21 cellular contexts compared by ENCODE assay signal in the genomic region with DNA sequence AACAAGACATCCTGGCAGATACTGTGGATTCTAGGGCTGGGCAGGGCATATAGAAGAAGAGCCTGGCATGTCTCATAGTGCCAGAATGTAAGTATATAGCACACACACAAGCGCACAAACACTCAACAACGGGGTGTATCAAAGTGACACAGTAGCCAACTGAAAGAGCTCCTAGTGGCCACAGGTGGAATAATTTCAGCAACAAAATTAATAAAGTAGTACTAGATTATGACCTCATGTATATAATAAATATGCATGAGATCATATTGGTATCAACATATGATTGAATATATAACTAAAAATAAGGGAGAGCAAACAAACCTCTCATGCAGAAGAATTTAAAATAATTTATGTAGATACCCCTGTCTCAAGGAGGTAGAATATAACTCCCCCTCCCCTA.
DNase-seq lines count a peak whose midpoint lies in the region; ATAC-seq and TF ChIP-seq lines count a peak whose summit lies in the region.
"Had no signal": no experiment of that assay in that cellular context is flagged by ENCODE, and none has a peak within 500 bp of the region (broad histone marks: within the 10 kb centered on the region; RNA-seq: fewer than 3 reads in every experiment).

No MANE protein-coding gene starts in this region.

- H3K4me1 Mint-ChIP-seq in glutamatergic neuron (ENCODE audit: low read depth, unreplicated experiment) (no peaks in the 10 kb centered on the region), osteocyte (ENCODE audit: unreplicated experiment) (no peaks in the 10 kb centered on the region)
- H3K4me1 Mint-ChIP-seq: CD4-positive, alpha-beta memory T cell; memory B cell; naive thymus-derived CD4-positive, alpha-beta T cell had no signal

- H3K36me3 Mint-ChIP-seq in glutamatergic neuron (ENCODE audit: unreplicated experiment) (no peaks in the 10 kb centered on the region), osteocyte (ENCODE audit: unreplicated experiment) (peaks cover 4% of the 10 kb centered on the region)
- H3K36me3 Mint-ChIP-seq: CD4-positive, alpha-beta memory T cell; memory B cell; naive thymus-derived CD4-positive, alpha-beta T cell had no signal

- H3K4me1 ChIP-seq in BE2C (no peaks in the 10 kb centered on the region), RWPE2 (ENCODE audit: insufficient read depth, poor library complexity, severe bottlenecking) (peaks cover 2% of the 10 kb centered on the region)
- H3K4me1 ChIP-seq: pancreas had no signal

- H3K9me3 Mint-ChIP-seq in glutamatergic neuron (ENCODE audit: unreplicated experiment) = peaks cover 2% of the 10 kb centered on the region
- H3K9me3 Mint-ChIP-seq in osteocyte (ENCODE audit: unreplicated experiment) = peaks cover 22% of the 10 kb centered on the region

- ATAC-seq in RWPE2 (ENCODE audit: low read depth) = no peak
- no peak for ATAC-seq in GM21825 (IDR thresholded peaks at IDR 0.05; ENCODE audit: unreplicated experiment)
- ATAC-seq: naive thymus-derived CD4-positive, alpha-beta T cell; pancreas; sciatic nerve had no signal

- no peak for DNase-seq in BE2C
- no peak for DNase-seq in HFF-Myc (ENCODE audit: extremely low read depth, low read depth)
- no peak for DNase-seq in RWPE2 (ENCODE audit: low spot score)
- no peak for DNase-seq in glutamatergic neuron
- DNase-seq in DMS53 (lab: John Stamatoyannopoulos, UW) = no peak
- DNase-seq in osteocyte (ENCODE audit: extremely low spot score, unreplicated experiment) = no peak
- no peak for DNase-seq in NCI-H1105 (lab: John Stamatoyannopoulos, UW)
- DNase-seq: CD4-positive, alpha-beta memory T cell; DMS153; GF-D8; kidney glomerular epithelial cell; naive thymus-derived CD4-positive, alpha-beta T cell; NCI-H1436; pancreas had no signal

- H3K27me3 ChIP-seq in BE2C (no peaks in the 10 kb centered on the region), RWPE2 (ENCODE audit: insufficient read depth, poor library complexity, severe bottlenecking) (no peaks in the 10 kb centered on the region)
- H3K27me3 ChIP-seq: vagina had no signal

- no peaks in the 10 kb centered on the region for H3K9me3 ChIP-seq in BE2C
- no peaks in the 10 kb centered on the region for H3K9me3 ChIP-seq in RWPE2 (ENCODE audit: severe bottlenecking)
- H3K9me3 ChIP-seq: pancreas, vagina had no signal

- peak; percentile 11; the same call in 1 of the 2 replicates for TF ChIP-seq CTCF in BE2C (IDR thresholded peaks at IDR 0.05; ENCODE audit: low read depth, low read length)
- peak; percentile 21 for TF ChIP-seq CTCF in HFF-Myc (IDR thresholded peaks at IDR 0.05; ENCODE audit: low read depth, low read length, missing control alignments)
- TF ChIP-seq CTCF in RWPE2 (IDR thresholded peaks at IDR 0.05; ENCODE audit: poor library complexity, severe bottlenecking) = peak; percentile 10
- peak; percentile 30 for TF ChIP-seq CTCF in glutamatergic neuron (IDR thresholded peaks at IDR 0.05; ENCODE audit: partially characterized antibody, unreplicated experiment)
- no peak for TF ChIP-seq CTCF in osteocyte (IDR thresholded peaks at IDR 0.05)

- H3K27me3 Mint-ChIP-seq in glutamatergic neuron (ENCODE audit: unreplicated experiment) (peaks cover 5% of the 10 kb centered on the region), osteocyte (ENCODE audit: unreplicated experiment) (peaks cover 51% of the 10 kb centered on the region)
- H3K27me3 Mint-ChIP-seq: memory B cell had no signal

- H3K27ac ChIP-seq in RWPE2 (ENCODE audit: poor library complexity, severe bottlenecking) = no peak overlapping the region
- H3K27ac ChIP-seq: epithelial cell of prostate, pancreas, vagina, VCaP had no signal

- H3K36me3 ChIP-seq in BE2C (no peaks in the 10 kb centered on the region), RWPE2 (ENCODE audit: low read depth) (no peaks in the 10 kb centered on the region)
- H3K36me3 ChIP-seq: pancreas, vagina had no signal

- H3K4me3 ChIP-seq in BE2C (ENCODE audit: low read depth, low read length) (no peak overlapping the region), HFF-Myc (replicated peaks; ENCODE audit: low read depth, low read length) (no peak overlapping the region), RWPE2 (ENCODE audit: severe bottlenecking) (no peak overlapping the region)
- H3K4me3 ChIP-seq: pancreas, vagina had no signal

- H3K4me3 Mint-ChIP-seq in glutamatergic neuron (ENCODE audit: unreplicated experiment) (no peak overlapping the region), osteocyte (ENCODE audit: unreplicated experiment) (no peak overlapping the region)
- H3K4me3 Mint-ChIP-seq: CD4-positive, alpha-beta memory T cell; memory B cell; naive thymus-derived CD4-positive, alpha-beta T cell; T-helper 1 cell treated with Interleukin-12 subunit alpha and Interleukin-12 subunit beta and Interleukin-4 antibody, amounts not matched to agents 30 μg/mL and 1 μg/mL, for 36 hours had no signal

- no peak overlapping the region for H3K27ac Mint-ChIP-seq in glutamatergic neuron (ENCODE audit: unreplicated experiment)
- H3K27ac Mint-ChIP-seq in osteocyte (ENCODE audit: unreplicated experiment) = no peak overlapping the region
- H3K27ac Mint-ChIP-seq: CD4-positive, alpha-beta memory T cell; memory B cell; naive thymus-derived CD4-positive, alpha-beta T cell; T-helper 1 cell treated with Interleukin-12 subunit alpha and Interleukin-12 subunit beta and Interleukin-4 antibody, amounts not matched to agents 30 μg/mL and 1 μg/mL, for 36 hours had no signal
